ENCODE assay signal across 12 cellular contexts in genomic region chr7:84637568-84638338, GRCh38.
DNase-seq lines count a peak whose midpoint lies in the region; ATAC-seq and TF ChIP-seq lines count a peak whose summit lies in the region.
"Had no signal": no experiment of that assay in that cellular context is flagged by ENCODE, and none has a peak within 500 bp of the region (broad histone marks: within the 10 kb centered on the region; RNA-seq: fewer than 3 reads in every experiment).

No MANE protein-coding gene starts in this region.

- no peaks in the 10 kb centered on the region for H3K79me2 ChIP-seq in neural cell (replicated peaks; ENCODE audit: insufficient read depth, low read length)

- H2AFZ ChIP-seq in neural cell (ENCODE audit: low read depth, low read length) = no peak overlapping the region

- H3K36me3 ChIP-seq in BE2C (no peaks in the 10 kb centered on the region), neural cell (ENCODE audit: insufficient read depth, low read length) (no peaks in the 10 kb centered on the region)
- H3K36me3 ChIP-seq: colonic mucosa had no signal

- H3K4me3 ChIP-seq in BE2C (ENCODE audit: low read depth, low read length) (no peak overlapping the region), epithelial cell of esophagus (ENCODE audit: low read length) (no peak overlapping the region), neural cell (ENCODE audit: low read length) (no peak overlapping the region)
- H3K4me3 ChIP-seq: colonic mucosa had no signal

- H3K9me3 ChIP-seq in BE2C (no peaks in the 10 kb centered on the region), neural cell (ENCODE audit: low read length) (no peaks in the 10 kb centered on the region)
- H3K9me3 ChIP-seq: colonic mucosa had no signal

- peak; percentile 57 for TF ChIP-seq EP300 in neural cell (conservative IDR thresholded peaks at IDR 0.05; ENCODE audit: poor library complexity, severe bottlenecking)

- peaks cover 38% of the 10 kb centered on the region for H3K4me1 ChIP-seq in BE2C
- H3K4me1 ChIP-seq: colonic mucosa had no signal

- DNase-seq in BE2C = peak; percentile 22
- peak; percentile 58 for DNase-seq in NCI-H460 (ENCODE audit: extremely low read depth, low read depth)
- DNase-seq in epithelial cell of esophagus (ENCODE audit: low read depth) = peak; percentile 81
- DNase-seq in Kasumi-1 (lab: John Stamatoyannopoulos, UW) = no peak
- DNase-seq in NCI-H1048 (lab: John Stamatoyannopoulos, UW) = no peak
- DNase-seq in NCI-H446 treated with DMSO at 0.1 percent for 48 hours (lab: John Stamatoyannopoulos, UW) = no peak
- DNase-seq: colonic mucosa, DMS153, NCI-H2227 treated with DMSO at 0.1 percent for 48 hours, nucleus accumbens had no signal

- H3K27ac ChIP-seq in neural cell (ENCODE audit: low read length) = peak overlapping the region; percentile 40
- H3K27ac ChIP-seq: colonic mucosa had no signal

- no peak overlapping the region for H3K9ac ChIP-seq in neural cell (ENCODE audit: low read length)

- no peak for ATAC-seq in HG03159 (IDR thresholded peaks at IDR 0.05; ENCODE audit: unreplicated experiment)

- no peak for TF ChIP-seq RAD21 in neural cell (conservative IDR thresholded peaks at IDR 0.05)

- H3K4me2 ChIP-seq in neural cell (ENCODE audit: low read length) = no peak overlapping the region

- no peaks in the 10 kb centered on the region for H3K9me2 ChIP-seq in neural cell (ENCODE audit: insufficient read depth, low read length)

- no peaks in the 10 kb centered on the region for H4K20me1 ChIP-seq in neural cell (ENCODE audit: insufficient read depth)

- H3K27me3 ChIP-seq in BE2C = no peaks in the 10 kb centered on the region
- H3K27me3 ChIP-seq in neural cell (ENCODE audit: insufficient read depth, low read depth, low read length) = no peaks in the 10 kb centered on the region
- H3K27me3 ChIP-seq: colonic mucosa had no signal

- TF ChIP-seq CTCF in BE2C (IDR thresholded peaks at IDR 0.05; ENCODE audit: low read depth, low read length) (no peak), epithelial cell of esophagus (IDR thresholded peaks at IDR 0.05; ENCODE audit: insufficient read depth, low read depth, low read length, missing control alignments) (no peak), neural cell (IDR thresholded peaks at IDR 0.05; ENCODE audit: poor library complexity, severe bottlenecking) (no peak)

- no peaks in the 10 kb centered on the region for H3F3A ChIP-seq in neural cell (ENCODE audit: insufficient read depth, low read length, poor library complexity, severe bottlenecking)

TF ChIP-seq in neural cell, 6 proteins besides CTCF, POLR2A, EP300 and RAD21:
- no peak for TF ChIP-seq MXI1 (conservative IDR thresholded peaks at IDR 0.05; ENCODE audit: poor library complexity, severe bottlenecking)
- peak; percentile 67 for TF ChIP-seq REST (IDR thresholded peaks at IDR 0.05; ENCODE audit: borderline replicate concordance)
- TF ChIP-seq SMC3 (conservative IDR thresholded peaks at IDR 0.05; ENCODE audit: poor library complexity) = no peak
- peak; percentile 20 for TF ChIP-seq POLR2AphosphoS5 (IDR thresholded peaks at IDR 0.05)
- no peak for TF ChIP-seq EZH2 (IDR thresholded peaks at IDR 0.05; ENCODE audit: borderline replicate concordance, insufficient read depth, low read length, poor library complexity, severe bottlenecking)

Comparison
In these comparisons a context has a peak if more than half of its experiments do, and no peak if none do; other contexts are left out.
1. DNase-seq: peak in BE2C (single experiment), NCI-H460 (single experiment) and epithelial cell of esophagus (single experiment); none in Kasumi-1 (0 of 2), NCI-H1048 (single experiment) and NCI-H446 treated with DMSO at 0.1 percent for 48 hours (single experiment).